In the genomic region with DNA sequence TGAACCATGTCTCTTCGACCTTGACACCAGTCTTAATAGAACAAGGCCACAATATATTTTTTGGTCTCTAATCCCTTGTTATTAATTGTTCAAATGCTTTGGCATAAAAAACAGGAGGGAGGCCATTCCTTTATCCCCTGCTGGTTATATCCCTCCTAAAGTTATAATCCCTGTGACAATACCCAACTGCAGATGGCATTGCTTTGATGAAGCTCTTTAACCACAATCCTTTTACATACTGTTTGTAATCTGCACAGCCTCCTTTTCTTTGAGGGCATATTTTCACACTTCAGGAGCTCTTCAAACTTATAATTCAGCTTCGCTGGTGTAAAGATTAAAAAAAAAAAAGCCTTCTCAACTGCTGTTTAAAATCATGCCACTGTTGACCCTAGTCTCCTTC, we compare ENCODE assay signal across 16 cellular contexts.
"Had no signal": no experiment of that assay in that cellular context is flagged by ENCODE, and none has a peak within 500 bp of the region (broad histone marks: within the 10 kb centered on the region; RNA-seq: fewer than 3 reads in every experiment).

No MANE protein-coding gene starts in this region.

- H3K36me3 Mint-ChIP-seq: naive thymus-derived CD8-positive, alpha-beta T cell had no signal

- ATAC-seq: left cardiac atrium; mucosa of descending colon; naive thymus-derived CD8-positive, alpha-beta T cell; right cardiac atrium had no signal

- H3K27me3 ChIP-seq: colonic mucosa, esophagus squamous epithelium, hepatocyte, neutrophil had no signal

- H3K4me2 ChIP-seq: hepatocyte had no signal

- H3K27ac ChIP-seq: colonic mucosa, esophagus squamous epithelium, hepatocyte, neutrophil had no signal

- DNase-seq: colonic mucosa; dermis blood vessel endothelial cell; esophagus squamous epithelium; head of caudate nucleus; kidney; left cardiac atrium; mucosa of descending colon; naive thymus-derived CD8-positive, alpha-beta T cell; right cardiac atrium; small intestine; stimulated activated CD4-positive, alpha-beta T cell treated with anti-CD3 and anti-CD28 coated beads, Interleukin-12 subunit alpha, Interleukin-12 subunit beta, amount 100 ng/mL, for 4 hours; stimulated activated naive CD4-positive, alpha-beta T cell; trophoblast cell had no signal

- H3K27me3 Mint-ChIP-seq: naive thymus-derived CD8-positive, alpha-beta T cell; progenitor cell of endocrine pancreas had no signal

- H3K27ac Mint-ChIP-seq: naive thymus-derived CD8-positive, alpha-beta T cell; progenitor cell of endocrine pancreas had no signal

- H3K4me1 Mint-ChIP-seq: naive thymus-derived CD8-positive, alpha-beta T cell had no signal

- H2AFZ ChIP-seq: hepatocyte had no signal

- H3K4me3 ChIP-seq: colonic mucosa, esophagus squamous epithelium, hepatocyte, mucosa of descending colon had no signal

- H3K4me1 ChIP-seq: colonic mucosa, esophagus squamous epithelium had no signal

- H3K79me2 ChIP-seq: hepatocyte had no signal

- H3K9me3 ChIP-seq: colonic mucosa, esophagus squamous epithelium, mucosa of descending colon, neutrophil had no signal

- H3K36me3 ChIP-seq: colonic mucosa, esophagus squamous epithelium, neutrophil had no signal

- H3K4me3 Mint-ChIP-seq: naive thymus-derived CD8-positive, alpha-beta T cell had no signal
